16 cellular contexts compared by ENCODE assay signal in genomic region chr12:40502322-40502721, GRCh38.
DNase-seq lines count a peak whose midpoint lies in the region; ATAC-seq, FAIRE-seq and TF ChIP-seq lines count a peak whose summit lies in the region.
"Had no signal": no experiment of that assay in that cellular context is flagged by ENCODE, and none has a peak within 500 bp of the region (broad histone marks: within the 10 kb centered on the region; RNA-seq: fewer than 3 reads in every experiment).

No MANE protein-coding gene starts in this region.

- peak; percentile 25 to 58 for DNase-seq in HL-60 (ENCODE audit: low read depth in 1 of 2, low spot score in 1 of 2)
- peak; percentile 11 for DNase-seq in mesendoderm
- DNase-seq in germinal center (ENCODE audit: low spot score), result no peak
- no peak for DNase-seq in NCI-H345 (lab: John Stamatoyannopoulos, UW)
- DNase-seq in RCC 7860 (ENCODE audit: low spot score), result no peak
- DNase-seq: activated B cell treated with CpG ODN at 0.5 μM for 24 hours; activated naive CD8-positive, alpha-beta T cell treated with anti-CD3 and anti-CD28 coated beads, Interleukin-2, amount 50 U/mL, for 24 hours; CD4-positive, CD25-positive, alpha-beta regulatory T cell; GDM1; left lung; NCI-H146; NCI-H82 had no signal

- FAIRE-seq in RCC 7860 (lab: Jason Lieb, UNC), result no peak

- H3K18ac ChIP-seq in mesendoderm (ENCODE audit: low read length), result no peak overlapping the region

- no peak overlapping the region for H3K23ac ChIP-seq in mesendoderm (ENCODE audit: low read length)

- no peak overlapping the region for H2BK15ac ChIP-seq in mesendoderm (replicated peaks; ENCODE audit: low read depth)

- WGBS in mesendoderm (ENCODE audit: extremely low coverage, insufficient coverage, low lambda C conversion rate), result no CpG with 5 or more reads among the region's 3 CpGs

- no peak overlapping the region for H2BK120ac ChIP-seq in mesendoderm (ENCODE audit: low read depth, low read length)

- no peak overlapping the region for H2BK5ac ChIP-seq in mesendoderm (ENCODE audit: low read length)

- H3K9ac ChIP-seq in mesendoderm (ENCODE audit: low read length), result no peak overlapping the region

- H2AK5ac ChIP-seq in mesendoderm (ENCODE audit: low read length), result no peak overlapping the region

- no peaks in the 10 kb centered on the region for H3K4me1 ChIP-seq in mesendoderm (ENCODE audit: control insufficient read depth, low read depth, low read length)
- H3K4me1 ChIP-seq: left lung had no signal

- ATAC-seq in GM18873 (IDR thresholded peaks at IDR 0.05; ENCODE audit: low FRiP score, unreplicated experiment) (peak; percentile 63), HG02642 (IDR thresholded peaks at IDR 0.05; ENCODE audit: poor library complexity, unreplicated experiment) (peak; percentile 57)
- ATAC-seq: activated naive CD8-positive, alpha-beta T cell treated with anti-CD3 and anti-CD28 coated beads, Interleukin-2, amount 50 U/mL, for 24 hours; esophagus mucosa; left lung; SK-N-SH treated with all-trans-retinoic acid at 6 μM for 48 hours had no signal

- H3K27ac ChIP-seq in HL-60 (replicated peaks) (peak overlapping the region; percentile 15), mesendoderm (ENCODE audit: low read depth, low read length) (no peak overlapping the region)
- H3K27ac ChIP-seq: left lung had no signal

- no peak overlapping the region for H3K4me2 ChIP-seq in mesendoderm (ENCODE audit: low read length)

- H3K4me3 ChIP-seq in HL-60 (replicated peaks; ENCODE audit: insufficient read depth, low read length) (no peak overlapping the region), mesendoderm (ENCODE audit: low read length) (no peak overlapping the region)
- H3K4me3 ChIP-seq: left lung had no signal

- H3K27me3 ChIP-seq in HL-60 (ENCODE audit: insufficient read depth, poor library complexity, severe bottlenecking) (no peaks in the 10 kb centered on the region), mesendoderm (ENCODE audit: insufficient read depth, low read length, poor library complexity) (no peaks in the 10 kb centered on the region)
- H3K27me3 ChIP-seq: left lung had no signal

- no peaks in the 10 kb centered on the region for H3K36me3 ChIP-seq in mesendoderm (ENCODE audit: control insufficient read depth, insufficient read depth, low read length)
- H3K36me3 ChIP-seq: left lung had no signal

- H4K8ac ChIP-seq in mesendoderm (ENCODE audit: low read depth, low read length), result no peak overlapping the region

- H3K4ac ChIP-seq in mesendoderm (ENCODE audit: low read depth, low read length), result no peak overlapping the region

- no peaks in the 10 kb centered on the region for H3K79me2 ChIP-seq in mesendoderm (ENCODE audit: control insufficient read depth, insufficient read depth, low read length)

- H3K56ac ChIP-seq in mesendoderm (ENCODE audit: low read length), result no peak overlapping the region

- no peak overlapping the region for H4K5ac ChIP-seq in mesendoderm (ENCODE audit: low read length)

- H3K79me1 ChIP-seq in mesendoderm (ENCODE audit: low read length), result no peaks in the 10 kb centered on the region

- no peak for TF ChIP-seq CTCF in HL-60 (IDR thresholded peaks at IDR 0.05; ENCODE audit: insufficient read depth, low read length)

Comparison
In these comparisons a context has a peak if more than half of its experiments do, and no peak if none do; other contexts are left out.
1. DNase-seq: peak in HL-60 (2 of 2) and mesendoderm (single experiment); none in germinal center (single experiment), NCI-H345 (single experiment) and RCC 7860 (single experiment).